Comparison of ENCODE assay signal across 8 cellular contexts in genomic region chr21:45564137-45564536, GRCh38. TPM values are rescaled to one million over a fixed set of nuclear protein-coding genes. Genes with fewer than 3 reads are reported as not detected.
DNase-seq lines count a peak whose midpoint lies in the region; ATAC-seq, FAIRE-seq and TF ChIP-seq lines count a peak whose summit lies in the region.
"Not testable (repeated sequence)": the region's sequence is repeated elsewhere in the genome, so short reads cannot be mapped to it uniquely, and the experiment has no call there.

No MANE protein-coding gene starts in this region.

- DNase-seq in GM23338 (ENCODE audit: low spot score) = not testable (repeated sequence)
- DNase-seq in activated CD4-positive, alpha-beta T cell treated with anti-CD3 and anti-CD28 coated beads for 1 hour = peak; percentile 4
- DNase-seq in activated CD8-positive, alpha-beta memory T cell treated with anti-CD3 and anti-CD28 coated beads for 24 hours = peak; percentile 11
- DNase-seq in endodermal cell (peak; percentile 10), kidney (peak; percentile 33), mesenteric fat pad (ENCODE audit: low spot score) (peak; percentile 22), osteocyte (ENCODE audit: extremely low spot score, unreplicated experiment) (peak; percentile 15), suprapubic skin (ENCODE audit: low spot score in 2 of 2) (peak; percentile 0 to 65)

- H3K4me3 ChIP-seq in GM23338; endodermal cell (ENCODE audit: low read length); kidney (ENCODE audit: low read length in 2 of 2); suprapubic skin: not testable (repeated sequence)

- not testable (repeated sequence) for H3K4me1 ChIP-seq in GM23338 (ENCODE audit: insufficient read depth); endodermal cell (ENCODE audit: control insufficient read depth, insufficient read depth, low read length); kidney (ENCODE audit: control insufficient read depth in 1 of 2, insufficient read depth in 1 of 2, low read depth in 1 of 2, low read length in 2 of 2); suprapubic skin

- not testable (repeated sequence) for H3K27ac ChIP-seq in GM23338 (ENCODE audit: low read depth); endodermal cell (ENCODE audit: low read depth, low read length); kidney (ENCODE audit: low read depth in 2 of 2, low read length in 2 of 2); suprapubic skin

- not testable (repeated sequence) for H3K9ac ChIP-seq in endodermal cell (ENCODE audit: extremely low read depth, low read length, poor library complexity, severe bottlenecking); kidney (ENCODE audit: low read length in 2 of 2)

- 0 out of 2 replicates have a peak overlapping the region, but pooled peaks have one; percentile 5 for H2AFZ ChIP-seq in GM23338

- H3K79me2 ChIP-seq in GM23338 (replicated peaks; ENCODE audit: insufficient read depth) = not testable (repeated sequence)

- H3K4me1 Mint-ChIP-seq in GM23338 (peaks cover 14% of the 10 kb centered on the region), osteocyte (ENCODE audit: unreplicated experiment) (peaks cover 23% of the 10 kb centered on the region)
- H3K4me1 Mint-ChIP-seq in endodermal cell = not testable (repeated sequence)

- not testable (repeated sequence) for ATAC-seq in GM23338

- not testable (repeated sequence) for H3K36me3 ChIP-seq in GM23338 (ENCODE audit: insufficient read depth); endodermal cell (ENCODE audit: control insufficient read depth, insufficient read depth, low read length); kidney (ENCODE audit: control insufficient read depth in 1 of 2, insufficient read depth in 2 of 2, low read length in 2 of 2); suprapubic skin

- not testable (repeated sequence) for H3K4me2 ChIP-seq in GM23338

- not testable (repeated sequence) for FAIRE-seq in kidney (lab: Jason Lieb, UNC)

- not testable (repeated sequence) for H3K27me3 ChIP-seq in GM23338 (ENCODE audit: insufficient read depth); endodermal cell (ENCODE audit: control insufficient read depth, insufficient read depth, low read length, poor library complexity, severe bottlenecking)
- peaks cover 33% of the 10 kb centered on the region for H3K27me3 ChIP-seq in suprapubic skin

- TF ChIP-seq POLR2A in suprapubic skin (IDR thresholded peaks at IDR 0.05) = not testable (repeated sequence)

- not testable (repeated sequence) for H3F3A ChIP-seq in GM23338 (replicated peaks; ENCODE audit: low read depth)

- TF ChIP-seq CTCF in GM23338 (conservative IDR thresholded peaks at IDR 0.05; ENCODE audit: low read depth in 2 of 2); endodermal cell (conservative IDR thresholded peaks at IDR 0.05); kidney (IDR thresholded peaks at IDR 0.05; ENCODE audit: borderline replicate concordance, extremely low read depth, insufficient read depth); osteocyte (IDR thresholded peaks at IDR 0.05); suprapubic skin (IDR thresholded peaks at IDR 0.05): not testable (repeated sequence)

- not testable (repeated sequence) for H3K36me3 Mint-ChIP-seq in GM23338 (ENCODE audit: low read depth); endodermal cell (ENCODE audit: low read depth); osteocyte (ENCODE audit: unreplicated experiment)

- not testable (repeated sequence) for H3K4me3 Mint-ChIP-seq in GM23338; endodermal cell; osteocyte (ENCODE audit: unreplicated experiment)

- H3K27ac Mint-ChIP-seq in GM23338; endodermal cell; osteocyte (ENCODE audit: unreplicated experiment): not testable (repeated sequence)

- peaks cover 20% of the 10 kb centered on the region for H3K9me3 ChIP-seq in endodermal cell (ENCODE audit: control insufficient read depth, low read length)
- H3K9me3 ChIP-seq in kidney (ENCODE audit: control insufficient read depth in 1 of 2, low read length in 2 of 2); suprapubic skin: not testable (repeated sequence)

- not testable (repeated sequence) for H3K9me2 ChIP-seq in GM23338 (ENCODE audit: insufficient read depth)

- WGBS in endodermal cell (ENCODE audit: insufficient coverage in 1 of 2, insufficient read length in 1 of 2), 2 experiments = 93 to 98% methylated on average over 9 to 11 of the region's 11 CpGs
- 91% methylated on average over 11 of the region's 11 CpGs for WGBS in suprapubic skin

- H4K20me1 ChIP-seq in GM23338 (replicated peaks; ENCODE audit: insufficient read depth) = not testable (repeated sequence)

- intact Hi-C loops in kidney (cut with DNase I) = not testable (repeated sequence)

- TF ChIP-seq EP300 in suprapubic skin (IDR thresholded peaks at IDR 0.05) = not testable (repeated sequence)

- not testable (repeated sequence) for H3K9me3 Mint-ChIP-seq in GM23338; endodermal cell; osteocyte (ENCODE audit: unreplicated experiment)

- not testable (repeated sequence) for H3K27me3 Mint-ChIP-seq in GM23338 (ENCODE audit: insufficient read depth, low read depth, poor library complexity)
- H3K27me3 Mint-ChIP-seq in endodermal cell (ENCODE audit: insufficient read depth) = peaks cover 15% of the 10 kb centered on the region
- peaks cover 69% of the 10 kb centered on the region for H3K27me3 Mint-ChIP-seq in osteocyte (ENCODE audit: unreplicated experiment)

RNA-seq across cellular contexts. Expression of gene SLC19A1, which starts 21.9 kb away (rescaled TPM):
- total RNA-seq in GM23338 (2014; rRNA removed; shearing (Covaris generic)) = 25.9 and 33.0 TPM in 2 replicates
- 31.2 and 37.4 TPM in 2 replicates for polyA plus RNA-seq in GM23338 (2016; fragmentation: Nextera tagmentation; extraction: Ambion mirVana)
- 10 to 100 TPM; 28.8 to 29.4 TPM for total RNA-seq in endodermal cell
- polyA plus RNA-seq in endodermal cell (2013, experiment 1 of 2) = 19.9 TPM
- 16.4 TPM for polyA plus RNA-seq in endodermal cell (2013, experiment 2 of 2)
- total RNA-seq in kidney = 7.2 TPM
- 5.1 TPM for polyA plus RNA-seq in kidney (ENCODE audit: insufficient read depth, low read depth, low replicate concordance)
- total RNA-seq in mesenteric fat pad = 21.7 TPM
- total RNA-seq in osteocyte = 11.0 and 14.4 TPM in 2 replicates
- 1 to 10 TPM; 7.0 to 9.8 (median 7.9) TPM for total RNA-seq in suprapubic skin
